Comparison of ENCODE assay signal across 14 cellular contexts in the genomic region with DNA sequence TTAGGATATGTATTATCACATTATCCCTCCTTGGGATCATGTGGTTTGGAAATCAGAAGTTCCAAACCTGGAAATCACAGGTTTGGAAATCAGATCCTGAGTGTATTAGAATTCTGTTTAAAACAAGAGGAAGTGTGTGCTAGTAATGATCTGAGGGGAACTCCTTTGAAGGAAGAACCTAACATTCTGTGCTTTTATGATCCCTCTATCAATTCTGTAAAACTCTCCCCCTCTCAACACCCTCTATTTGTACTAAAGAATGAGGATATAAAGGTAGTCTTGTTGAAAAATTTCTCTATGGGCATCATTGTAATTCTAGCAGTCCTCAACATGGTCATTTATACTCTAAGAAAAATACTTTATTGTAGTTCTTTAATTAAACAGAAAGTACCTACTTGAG.
"Had no signal": no experiment of that assay in that cellular context is flagged by ENCODE, and none has a peak within 500 bp of the region (broad histone marks: within the 10 kb centered on the region; RNA-seq: fewer than 3 reads in every experiment).

No MANE protein-coding gene starts in this region.

- DNase-seq: activated CD4-positive, alpha-beta T cell treated with anti-CD3 and anti-CD28 coated beads, Interleukin-2, amount 10 ng/mL, durations not matched to agents 24 days and 14 days; activated CD4-positive, CD25-positive, alpha-beta regulatory T cell; activated CD8-positive, alpha-beta memory T cell treated with anti-CD3 and anti-CD28 coated beads, Interleukin-2, amount 50 U/mL, for 48 hours; activated gamma-delta T cell treated with Interleukin-2 at 50 U/mL for 16 hours; activated naive CD8-positive, alpha-beta T cell treated with anti-CD3 and anti-CD28 coated beads for 36 hours; brain microvascular endothelial cell; effector memory CD8-positive, alpha-beta T cell; foreskin melanocyte; heart left ventricle; left cardiac atrium; naive thymus-derived CD8-positive, alpha-beta T cell; occipital lobe; stimulated activated CD4-positive, alpha-beta T cell treated with anti-CD3 and anti-CD28 coated beads, Interleukin-2, amount 100 ng/mL, for 48 hours; SW 1271 had no signal
